15 cellular contexts compared by ENCODE assay signal in the genomic region with DNA sequence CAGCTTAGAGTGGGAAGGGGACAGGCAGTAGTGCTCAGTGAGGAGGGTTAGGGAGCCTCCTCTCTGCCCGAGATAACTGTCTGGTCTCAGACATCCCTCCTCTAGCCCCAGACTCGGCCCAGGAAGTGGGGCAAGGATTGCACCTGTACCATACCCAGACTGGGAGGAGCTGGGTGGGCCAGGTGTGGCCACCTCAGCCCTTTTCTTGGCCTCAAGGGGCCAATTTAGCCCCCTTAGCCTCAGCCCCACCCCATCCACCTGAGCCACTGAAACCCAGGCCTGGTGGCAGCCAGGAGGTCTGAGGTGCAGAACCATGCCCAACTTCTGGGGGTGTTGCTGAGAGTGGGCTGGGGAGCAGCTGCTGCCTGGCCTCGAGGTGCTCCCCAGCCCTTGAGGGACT. TPM values are rescaled to one million over a fixed set of nuclear protein-coding genes. Genes with fewer than 3 reads are reported as not detected.
DNase-seq lines count a peak whose midpoint lies in the region; ATAC-seq and TF ChIP-seq lines count a peak whose summit lies in the region.
"Had no signal": no experiment of that assay in that cellular context is flagged by ENCODE, and none has a peak within 500 bp of the region (broad histone marks: within the 10 kb centered on the region; RNA-seq: fewer than 3 reads in every experiment).

No MANE protein-coding gene starts in this region.

- H3K27me3 ChIP-seq in BLaER1 treated with 17β-estradiol and CSF1 and Interleukin-3, amounts not matched to agents 10 nM and 100 nM: no peaks in the 10 kb centered on the region
- no peaks in the 10 kb centered on the region for H3K27me3 ChIP-seq in HL-60 (ENCODE audit: insufficient read depth, poor library complexity, severe bottlenecking)
- H3K27me3 ChIP-seq in neutrophil: no peaks in the 10 kb centered on the region
- H3K27me3 ChIP-seq in right cardiac atrium (ENCODE audit: control insufficient read depth, insufficient read depth): no peaks in the 10 kb centered on the region
- no peaks in the 10 kb centered on the region for H3K27me3 ChIP-seq in suprapubic skin
- H3K27me3 ChIP-seq: esophagus muscularis mucosa had no signal

- peak overlapping the region; percentile 60 to 99 (median 99) for H3K9ac ChIP-seq in BLaER1 treated with 17β-estradiol and CSF1 and Interleukin-3, amounts not matched to agents 10 nM and 100 nM

- H3K9me3 ChIP-seq in BLaER1 treated with 17β-estradiol and CSF1 and Interleukin-3, amounts not matched to agents 10 nM and 100 nM (replicated peaks in 1 of 11): no peaks in the 10 kb centered on the region
- H3K9me3 ChIP-seq in neutrophil: no peaks in the 10 kb centered on the region
- H3K9me3 ChIP-seq in right cardiac atrium (ENCODE audit: control insufficient read depth, low read length): no peaks in the 10 kb centered on the region
- H3K9me3 ChIP-seq in suprapubic skin: no peaks in the 10 kb centered on the region
- H3K9me3 ChIP-seq: esophagus muscularis mucosa, mucosa of descending colon, prostate gland, thoracic aorta had no signal

- intact Hi-C loops in right cardiac atrium (cut with DNase I): no loop called here

- DNase-seq in HL-60 (ENCODE audit: low read depth in 1 of 2, low spot score in 1 of 2) (no peak), caudate nucleus (lab: John Stamatoyannopoulos, UW) (no peak), right cardiac atrium (no peak), amniotic stem cell (lab: John Stamatoyannopoulos, UW) (no peak), suprapubic skin (ENCODE audit: low spot score in 2 of 2) (no peak)
- DNase-seq: activated CD4-positive, alpha-beta T cell treated with anti-CD3 and anti-CD28 coated beads for 1 hour; activated T-cell treated with anti-CD3 and anti-CD28 coated beads, Interleukin-2, amount 50 U/mL, for 1 hour; mucosa of descending colon; RPMI8226 had no signal

- 72% methylated on average over 3 of the region's 3 CpGs for WGBS in right cardiac atrium
- 83% methylated on average over 1 of the region's 3 CpGs for WGBS in suprapubic skin

- peaks cover 97 to 100% (median 100%) of the 10 kb centered on the region in 10 experiments for H3K4me1 ChIP-seq in BLaER1 treated with 17β-estradiol and CSF1 and Interleukin-3, amounts not matched to agents 10 nM and 100 nM
- H3K4me1 ChIP-seq in neutrophil (ENCODE audit: control insufficient read depth in 1 of 2, insufficient read depth in 1 of 2, low read depth in 1 of 2, low read length in 1 of 2) (peaks cover 100% of the 10 kb centered on the region in 2 experiments), right cardiac atrium (ENCODE audit: control insufficient read depth, insufficient read depth, low read length) (peaks cover 8% of the 10 kb centered on the region), suprapubic skin (peaks cover 64% of the 10 kb centered on the region)

- TF ChIP-seq POLR2A in suprapubic skin (IDR thresholded peaks at IDR 0.05): no peak

- peaks cover 0 to 36% (median 6%) of the 10 kb centered on the region in 11 experiments; a peak in 10 of 22 replicates for H3K36me3 ChIP-seq in BLaER1 treated with 17β-estradiol and CSF1 and Interleukin-3, amounts not matched to agents 10 nM and 100 nM
- H3K36me3 ChIP-seq in neutrophil: peaks cover 23% of the 10 kb centered on the region
- H3K36me3 ChIP-seq in suprapubic skin: no peaks in the 10 kb centered on the region
- H3K36me3 ChIP-seq: esophagus muscularis mucosa, prostate gland, thoracic aorta had no signal

- H3K27ac ChIP-seq in BLaER1 treated with 17β-estradiol and CSF1 and Interleukin-3, amounts not matched to agents 10 nM and 100 nM: peak overlapping the region; percentile 48 to 99 (median 91)
- H3K27ac ChIP-seq in HL-60 (replicated peaks): peak overlapping the region; percentile 87
- H3K27ac ChIP-seq in caudate nucleus (ENCODE audit: low read depth, low read length): peak overlapping the region; percentile 7
- H3K27ac ChIP-seq in neutrophil: peak overlapping the region; percentile 99
- H3K27ac ChIP-seq in right cardiac atrium (ENCODE audit: low read length): no peak overlapping the region
- no peak overlapping the region for H3K27ac ChIP-seq in suprapubic skin
- H3K27ac ChIP-seq: esophagus muscularis mucosa, prostate gland, thoracic aorta had no signal

- no peak for TF ChIP-seq EP300 in suprapubic skin (IDR thresholded peaks at IDR 0.05)

- TF ChIP-seq CTCF in HL-60 (IDR thresholded peaks at IDR 0.05; ENCODE audit: insufficient read depth, low read length) (no peak), neutrophil (IDR thresholded peaks at IDR 0.05) (no peak), suprapubic skin (IDR thresholded peaks at IDR 0.05) (no peak)

- peaks cover 36 to 100% (median 79%) of the 10 kb centered on the region in 11 experiments; a peak in 21 of 22 replicates for H4K20me1 ChIP-seq in BLaER1 treated with 17β-estradiol and CSF1 and Interleukin-3, amounts not matched to agents 10 nM and 100 nM

- H3K4me3 ChIP-seq in BLaER1 treated with 17β-estradiol and CSF1 and Interleukin-3, amounts not matched to agents 10 nM and 100 nM: peak overlapping the region; percentile 1 to 100 (median 16); a peak in 8 of 20 replicates
- H3K4me3 ChIP-seq in HL-60 (replicated peaks; ENCODE audit: insufficient read depth, low read length) (no peak overlapping the region), neutrophil (ENCODE audit: low read depth in 1 of 2, low read length in 1 of 2) (peak overlapping the region; percentile 80 to 96), right cardiac atrium (ENCODE audit: low read length) (no peak overlapping the region), suprapubic skin (no peak overlapping the region)
- H3K4me3 ChIP-seq: esophagus muscularis mucosa, mucosa of descending colon, prostate gland, thoracic aorta had no signal

- H3K4me2 ChIP-seq in BLaER1 treated with 17β-estradiol and CSF1 and Interleukin-3, amounts not matched to agents 10 nM and 100 nM: peak overlapping the region; percentile 89 to 100 (median 96)

- no peak for ATAC-seq in right cardiac atrium
- ATAC-seq in HG03469 (IDR thresholded peaks at IDR 0.05; ENCODE audit: unreplicated experiment): no peak

RNA-seq across cellular contexts. Expression of a gene that starts 6.5 kb away (rescaled TPM):
- total RNA-seq in right cardiac atrium (10 to 100 TPM in 1 of 4 donors, 1 to 10 TPM in 3; 3.9 to 11.2 (median 7.0) TPM), suprapubic skin (10 to 100 TPM in 1 of 4 donors, 1 to 10 TPM in 3; 1.9 to 11.2 (median 4.2) TPM)
- 4.1 TPM for polyA plus RNA-seq in right cardiac atrium

Comparison
In these comparisons a context has a peak if more than half of its experiments do, and no peak if none do; other contexts are left out.
1. H3K27ac ChIP-seq: peak in BLaER1 treated with 17β-estradiol and CSF1 and Interleukin-3, amounts not matched to agents 10 nM and 100 nM (11 of 11), HL-60 (single experiment), caudate nucleus (single experiment) and neutrophil (single experiment); none in right cardiac atrium (single experiment) and suprapubic skin (single experiment).
2. H3K4me3 ChIP-seq: peak in BLaER1 treated with 17β-estradiol and CSF1 and Interleukin-3, amounts not matched to agents 10 nM and 100 nM (10 of 10) and neutrophil (2 of 2); none in HL-60 (single experiment), right cardiac atrium (single experiment) and suprapubic skin (single experiment).